In the genomic region with DNA sequence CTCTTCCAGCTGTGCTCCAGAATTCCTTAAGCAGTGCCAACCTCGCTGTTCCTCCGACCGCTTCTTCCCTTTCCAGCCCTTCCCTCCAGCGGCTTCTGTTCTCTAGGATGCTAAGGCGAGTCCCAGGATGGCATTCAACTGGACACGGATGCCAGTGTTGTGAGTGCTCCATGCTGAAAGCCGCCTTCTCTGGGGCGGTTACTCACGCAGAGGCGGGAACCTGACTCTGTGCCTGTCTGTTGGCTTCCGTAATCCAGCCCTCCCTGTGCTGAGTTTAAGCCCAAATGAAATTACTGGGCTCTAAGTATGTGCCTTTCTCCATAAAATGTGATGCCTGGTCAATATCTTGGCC, we compare ENCODE assay signal across 11 cellular contexts. TPM values are rescaled to one million over a fixed set of nuclear protein-coding genes. Genes with fewer than 3 reads are reported as not detected.
DNase-seq lines count a peak whose midpoint lies in the region; ATAC-seq, FAIRE-seq and TF ChIP-seq lines count a peak whose summit lies in the region.
"Had no signal": no experiment of that assay in that cellular context is flagged by ENCODE, and none has a peak within 500 bp of the region (broad histone marks: within the 10 kb centered on the region; RNA-seq: fewer than 3 reads in every experiment).

No MANE protein-coding gene starts in this region.

- H3K4me1 ChIP-seq in pancreas, result no peaks in the 10 kb centered on the region

- POLR2A ChIA-PET in AG04450 (lab: Yijun Ruan, JAX), result interaction anchor here (0.7 to 2.5 kb wide), 4 partner anchors 17 to 205 kb away, joined by 3 to 24 read pairs (median 4); no protein-coding TSS in a partner anchor

- CTCF ChIA-PET in AG04450 (lab: Charles Lee), result interaction anchor here (0.5 to 2.4 kb wide), 4 partner anchors 28 to 487 kb away, joined by 3 to 13 read pairs (median 8); no protein-coding TSS in a partner anchor

- H3K36me3 ChIP-seq in pancreas, result no peaks in the 10 kb centered on the region

- DNase-seq in AG04450 (ENCODE audit: low read depth, low spot score), result peak; percentile 39
- DNase-seq in cardiac septum (ENCODE audit: low spot score), result peak; percentile 58
- DNase-seq in pancreas, result peak in 1 of 6 donors; percentile 31
- no peak for DNase-seq in middle frontal gyrus (ENCODE audit: extremely low spot score, low spot score)
- DNase-seq: activated CD8-positive, alpha-beta memory T cell treated with anti-CD3 and anti-CD28 coated beads, Interleukin-2, amount 50 U/mL, for 48 hours; natural killer cell; NCI-H1417 had no signal

- WGBS in pancreas, 2 donors, result 78 to 89% methylated on average over 11 of the region's 11 CpGs

- H3K27me3 ChIP-seq in AG04450 (ENCODE audit: control insufficient read depth, insufficient read depth, low read length) (no peaks in the 10 kb centered on the region), pancreas (no peaks in the 10 kb centered on the region)

- H3K27ac ChIP-seq in AG04450 (ENCODE audit: low read depth, low read length) (peak overlapping the region; percentile 85), pancreas (no peak overlapping the region)

- intact Hi-C loops in cardiac septum (cut with DNase I), result no loop called here
- intact Hi-C loops in pancreas (cut with DNase I), result no loop called here

- no peak overlapping the region for H3K4me3 ChIP-seq in AG04450 (ENCODE audit: low read depth, low read length)
- no peak overlapping the region for H3K4me3 ChIP-seq in pancreas

- H3K9me3 ChIP-seq in AG04450 (ENCODE audit: control insufficient read depth, insufficient read depth, low read length), result peaks cover 7% of the 10 kb centered on the region; the same call in 1 of the 2 replicates
- H3K9me3 ChIP-seq in pancreas, result no peaks in the 10 kb centered on the region

- ATAC-seq in SK-N-SH treated with all-trans-retinoic acid at 6 μM for 48 hours, result peak; percentile 87
- peak in 3 of 4 donors; percentile 18 to 37 (median 27) for ATAC-seq in pancreas
- ATAC-seq in GM19023 (IDR thresholded peaks at IDR 0.05; ENCODE audit: unreplicated experiment), result no peak
- ATAC-seq in GM18519 (IDR thresholded peaks at IDR 0.05; ENCODE audit: low FRiP score, unreplicated experiment), result no peak
- no peak for ATAC-seq in esophagus mucosa
- ATAC-seq: natural killer cell had no signal

- FAIRE-seq in pancreas (lab: Jason Lieb, UNC), result no peak

- TF ChIP-seq CTCF in AG04450 (IDR thresholded peaks at IDR 0.05; ENCODE audit: low read depth, low read length) (no peak), pancreas (IDR thresholded peaks at IDR 0.05) (no peak)

TF ChIP-seq in SK-N-SH treated with all-trans-retinoic acid at 6 μM for 48 hours, 23 proteins besides CTCF, POLR2A, EP300 and RAD21:
- TF ChIP-seq ZNF8 (CRISPR knock-in tag; IDR thresholded peaks at IDR 0.05) (no peak), ISL1 (CRISPR knock-in tag; IDR thresholded peaks at IDR 0.05) (no peak), GLIS3 (CRISPR knock-in tag; IDR thresholded peaks at IDR 0.05) (no peak), ZFP30 (CRISPR knock-in tag; IDR thresholded peaks at IDR 0.05) (no peak), ZNF70 (CRISPR knock-in tag; IDR thresholded peaks at IDR 0.05) (no peak), ESRRG (CRISPR knock-in tag; IDR thresholded peaks at IDR 0.05) (no peak), ZFP3 (CRISPR knock-in tag; IDR thresholded peaks at IDR 0.05) (no peak), TOX (CRISPR knock-in tag; IDR thresholded peaks at IDR 0.05; ENCODE audit: borderline replicate concordance) (no peak), ARNTL (CRISPR knock-in tag; IDR thresholded peaks at IDR 0.05; ENCODE audit: borderline replicate concordance, low read depth) (no peak), TCF4 (CRISPR knock-in tag; IDR thresholded peaks at IDR 0.05; ENCODE audit: borderline replicate concordance) (no peak), ZNF565 (CRISPR knock-in tag; conservative IDR thresholded peaks at IDR 0.05; ENCODE audit: low read depth) (no peak), RARB (CRISPR knock-in tag; IDR thresholded peaks at IDR 0.05) (no peak), SNAI2 (CRISPR knock-in tag; IDR thresholded peaks at IDR 0.05) (no peak), POU6F1 (CRISPR knock-in tag; IDR thresholded peaks at IDR 0.05; ENCODE audit: borderline replicate concordance, low read depth) (no peak)
- TF ChIP-seq, protein P1, sequence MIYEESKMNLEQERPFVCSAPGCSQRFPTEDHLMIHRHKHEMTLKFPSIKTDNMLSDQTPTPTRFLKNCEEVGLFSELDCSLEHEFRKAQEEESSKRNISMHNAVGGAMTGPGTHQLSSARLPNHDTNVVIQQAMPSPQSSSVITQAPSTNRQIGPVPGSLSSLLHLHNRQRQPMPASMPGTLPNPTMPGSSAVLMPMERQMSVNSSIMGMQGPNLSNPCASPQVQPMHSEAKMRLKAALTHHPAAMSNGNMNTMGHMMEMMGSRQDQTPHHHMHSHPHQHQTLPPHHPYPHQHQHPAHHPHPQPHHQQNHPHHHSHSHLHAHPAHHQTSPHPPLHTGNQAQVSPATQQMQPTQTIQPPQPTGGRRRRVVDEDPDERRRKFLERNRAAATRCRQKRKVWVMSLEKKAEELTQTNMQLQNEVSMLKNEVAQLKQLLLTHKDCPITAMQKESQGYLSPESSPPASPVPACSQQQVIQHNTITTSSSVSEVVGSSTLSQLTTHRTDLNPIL (CRISPR knock-in tag; IDR thresholded peaks at IDR 0.05; ENCODE audit: low read depth), result no peak; the same call in 1 of the 2 replicates
- TF ChIP-seq, protein P2, sequence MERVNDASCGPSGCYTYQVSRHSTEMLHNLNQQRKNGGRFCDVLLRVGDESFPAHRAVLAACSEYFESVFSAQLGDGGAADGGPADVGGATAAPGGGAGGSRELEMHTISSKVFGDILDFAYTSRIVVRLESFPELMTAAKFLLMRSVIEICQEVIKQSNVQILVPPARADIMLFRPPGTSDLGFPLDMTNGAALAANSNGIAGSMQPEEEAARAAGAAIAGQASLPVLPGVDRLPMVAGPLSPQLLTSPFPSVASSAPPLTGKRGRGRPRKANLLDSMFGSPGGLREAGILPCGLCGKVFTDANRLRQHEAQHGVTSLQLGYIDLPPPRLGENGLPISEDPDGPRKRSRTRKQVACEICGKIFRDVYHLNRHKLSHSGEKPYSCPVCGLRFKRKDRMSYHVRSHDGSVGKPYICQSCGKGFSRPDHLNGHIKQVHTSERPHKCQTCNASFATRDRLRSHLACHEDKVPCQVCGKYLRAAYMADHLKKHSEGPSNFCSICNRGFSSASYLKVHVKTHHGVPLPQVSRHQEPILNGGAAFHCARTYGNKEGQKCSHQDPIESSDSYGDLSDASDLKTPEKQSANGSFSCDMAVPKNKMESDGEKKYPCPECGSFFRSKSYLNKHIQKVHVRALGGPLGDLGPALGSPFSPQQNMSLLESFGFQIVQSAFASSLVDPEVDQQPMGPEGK (CRISPR knock-in tag; IDR thresholded peaks at IDR 0.05; ENCODE audit: borderline replicate concordance), result no peak

RNA-seq across cellular contexts. Expression of gene COL5A1, which starts 20.2 kb away (rescaled TPM):
- 73.3 and 91.7 TPM in 2 replicates for polyA plus RNA-seq in AG04450 (2011; rRNA removed)
- 87.1 and 99.8 TPM in 2 replicates for polyA minus RNA-seq in AG04450 (2011; rRNA and poly(A)+ RNA removed)
- 21.6 TPM for total RNA-seq in cardiac septum
- 10 to 100 TPM in 2 of 6 donors, 1 to 10 TPM in 4; 1.2 to 62.8 (median 4.6) TPM for total RNA-seq in pancreas
- 1 to 10 TPM; 2.6 to 4.1 TPM for polyA plus RNA-seq in pancreas
- 3.3 TPM for total RNA-seq in esophagus mucosa

Comparison
In these comparisons a context has a peak if more than half of its experiments do, and no peak if none do; other contexts are left out.
1. ATAC-seq: peak in SK-N-SH treated with all-trans-retinoic acid at 6 μM for 48 hours (single experiment) and pancreas (3 of 4); none in GM19023 (single experiment), GM18519 (single experiment) and esophagus mucosa (single experiment).